ENCODE assay signal across 2 cellular contexts in the genomic region with DNA sequence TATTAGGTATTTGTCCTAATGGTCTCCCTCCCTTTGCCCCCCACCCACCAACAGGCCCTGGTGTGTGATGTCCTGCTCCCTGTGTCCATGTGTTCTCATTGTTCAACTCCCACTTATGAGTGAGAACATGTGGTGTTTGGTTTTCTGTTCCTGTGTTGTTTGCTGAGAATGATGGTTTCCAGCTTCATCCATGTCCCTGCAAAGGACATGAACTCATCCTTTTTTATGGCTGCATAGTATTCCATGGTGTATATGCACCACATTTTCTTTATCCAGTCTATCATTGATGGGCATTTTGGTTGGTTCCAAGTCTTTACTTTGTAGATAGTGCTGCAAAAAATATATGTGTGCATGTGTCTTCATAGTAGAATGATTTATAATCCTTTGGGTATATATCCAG.
A peak's percentile ranks its signal among the peaks of the same experiment; 100 is the strongest.
DNase-seq lines count a peak whose midpoint lies in the region; ATAC-seq, FAIRE-seq and TF ChIP-seq lines count a peak whose summit lies in the region.
"Not testable (repeated sequence)": the region's sequence is repeated elsewhere in the genome, so short reads cannot be mapped to it uniquely, and the experiment has no call there.

No MANE protein-coding gene starts in this region.

- H3K36me3 ChIP-seq in HEK293 (ENCODE audit: control insufficient read depth in 2 of 2, insufficient read depth in 1 of 2, low read length in 2 of 2); K562 (ENCODE audit: control insufficient read depth, insufficient read depth, low read length): not testable (repeated sequence)

- BruUV-seq in K562 (replicated peaks; lab: Mats Ljungman, UMichigan): not testable (repeated sequence)

- not testable (repeated sequence) for H3K9me1 ChIP-seq in K562 (ENCODE audit: control insufficient read depth, insufficient read depth, low read length)

- not testable (repeated sequence) for TF ChIP-seq RAD21 in K562 (CRISPR knock-in tag; conservative IDR thresholded peaks at IDR 0.05 in 1 of 2, IDR thresholded peaks at IDR 0.05 in 1 of 2)

- CTCF ChIA-PET in HEK293 (lab: Yijun Ruan, JAX): interaction anchor here (0.7 kb wide), 1 partner anchor 9 kb away, joined by 3 read pairs; no protein-coding TSS in a partner anchor
- CTCF ChIA-PET in K562 (lab: Yijun Ruan, JAX; ENCODE audit: low intra/inter-chr PET ratio): not testable (repeated sequence)

- POLR2A ChIA-PET in HEK293 (lab: Yijun Ruan, JAX); K562 (lab: Yijun Ruan, JAX): not testable (repeated sequence)

- not testable (repeated sequence) for H3K4me2 ChIP-seq in K562 (ENCODE audit: insufficient read depth, low read length)

- ATAC-seq in K562: not testable (repeated sequence)

- H2AFZ ChIP-seq in K562 (ENCODE audit: low read depth, low read length): not testable (repeated sequence)

- FAIRE-seq in K562 (lab: Jason Lieb, UNC): not testable (repeated sequence)

- not testable (repeated sequence) for H3K9me3 ChIP-seq in HEK293 (ENCODE audit: control insufficient read depth, insufficient read depth, low read depth, low read length); K562 (replicated peaks; ENCODE audit: control insufficient read depth, insufficient read depth, low read depth, low read length)

- DNase-seq in K562 (ENCODE audit: extremely low read depth in 1 of 4, low spot score in 3 of 4): not testable (repeated sequence)

- not testable (repeated sequence) for H3K27ac ChIP-seq in HEK293 (ENCODE audit: extremely low read depth, low read depth, low read length); K562 (ENCODE audit: extremely low read depth, low read depth, low read length)

- not testable (repeated sequence) for H3K9ac ChIP-seq in K562 (ENCODE audit: insufficient read depth in 1 of 2, low read depth in 2 of 2, low read length in 2 of 2)

- H3K27me3 ChIP-seq in K562 (ENCODE audit: control insufficient read depth in 2 of 2, insufficient read depth in 2 of 2, low read length in 2 of 2): not testable (repeated sequence)

- not testable (repeated sequence) for TF ChIP-seq EP300 in K562 (IDR thresholded peaks at IDR 0.05; ENCODE audit: low read length)

- H4K20me1 ChIP-seq in K562 (replicated peaks; ENCODE audit: control insufficient read depth, insufficient read depth, low read length): not testable (repeated sequence)

- not testable (repeated sequence) for H3K79me2 ChIP-seq in K562 (ENCODE audit: control insufficient read depth, insufficient read depth, low read length)

- not testable (repeated sequence) for TF ChIP-seq CTCF in HEK293 (tag by site-specific recombination; IDR thresholded peaks at IDR 0.05); K562 (IDR thresholded peaks at IDR 0.05 in 2 of 3, conservative IDR thresholded peaks at IDR 0.05 in 1 of 3; ENCODE audit: insufficient read depth in 2 of 3, low read depth in 1 of 3, low read length in 3 of 3)

- not testable (repeated sequence) for H3K4me3 ChIP-seq in HEK293 (ENCODE audit: low read depth, low read length); K562

- in situ Hi-C loops in K562 (cut with MboI): not testable (repeated sequence)

- intact Hi-C loops in K562 (cut with micrococcal nuclease): not testable (repeated sequence)

- not testable (repeated sequence) for TF ChIP-seq POLR2A in K562 (conservative IDR thresholded peaks at IDR 0.05)

- H3K4me1 ChIP-seq in HEK293 (ENCODE audit: control insufficient read depth, insufficient read depth, low read length); K562 (replicated peaks in 1 of 2; ENCODE audit: control insufficient read depth in 2 of 2, insufficient read depth in 2 of 2, low read length in 2 of 2): not testable (repeated sequence)

TF ChIP-seq in HEK293, 187 proteins besides CTCF, POLR2A, EP300 and RAD21:
- TF ChIP-seq ZNF146 (tag by site-specific recombination; IDR thresholded peaks at IDR 0.05): peak; percentile 100
- TF ChIP-seq, protein P1, sequence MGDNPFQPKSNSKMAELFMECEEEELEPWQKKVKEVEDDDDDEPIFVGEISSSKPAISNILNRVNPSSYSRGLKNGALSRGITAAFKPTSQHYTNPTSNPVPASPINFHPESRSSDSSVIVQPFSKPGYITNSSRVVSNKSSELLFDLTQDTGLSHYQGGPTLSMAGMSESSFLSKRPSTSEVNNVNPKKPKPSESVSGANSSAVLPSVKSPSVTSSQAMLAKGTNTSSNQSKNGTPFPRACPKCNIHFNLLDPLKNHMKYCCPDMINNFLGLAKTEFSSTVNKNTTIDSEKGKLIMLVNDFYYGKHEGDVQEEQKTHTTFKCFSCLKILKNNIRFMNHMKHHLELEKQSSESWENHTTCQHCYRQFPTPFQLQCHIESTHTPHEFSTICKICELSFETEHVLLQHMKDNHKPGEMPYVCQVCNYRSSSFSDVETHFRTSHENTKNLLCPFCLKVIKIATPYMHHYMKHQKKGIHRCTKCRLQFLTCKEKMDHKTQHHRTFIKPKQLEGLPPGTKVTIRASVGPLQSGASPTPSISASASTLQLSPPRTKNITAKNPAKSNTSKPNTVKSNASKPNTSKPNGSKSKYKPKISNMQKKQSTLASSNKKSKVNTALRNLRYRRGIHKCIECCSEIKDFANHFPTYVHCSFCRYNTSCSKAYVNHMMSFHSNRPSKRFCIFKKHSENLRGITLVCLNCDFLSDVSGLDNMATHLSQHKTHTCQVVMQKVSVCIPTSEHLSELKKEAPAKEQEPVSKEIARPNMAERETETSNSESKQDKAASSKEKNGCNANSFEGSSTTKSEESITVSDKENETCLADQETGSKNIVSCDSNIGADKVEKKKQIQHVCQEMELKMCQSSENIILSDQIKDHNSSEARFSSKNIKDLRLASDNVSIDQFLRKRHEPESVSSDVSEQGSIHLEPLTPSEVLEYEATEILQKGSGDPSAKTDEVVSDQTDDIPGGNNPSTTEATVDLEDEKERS (tag by site-specific recombination; IDR thresholded peaks at IDR 0.05): peak; percentile 93
- TF ChIP-seq, protein P2, sequence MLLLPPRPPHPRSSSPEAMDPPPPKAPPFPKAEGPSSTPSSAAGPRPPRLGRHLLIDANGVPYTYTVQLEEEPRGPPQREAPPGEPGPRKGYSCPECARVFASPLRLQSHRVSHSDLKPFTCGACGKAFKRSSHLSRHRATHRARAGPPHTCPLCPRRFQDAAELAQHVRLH (tag by site-specific recombination; IDR thresholded peaks at IDR 0.05): peak; percentile 83

TF ChIP-seq in K562, 482 proteins besides CTCF, POLR2A, EP300 and RAD21:
- peak; percentile 20 for TF ChIP-seq ZNF146 (CRISPR knock-in tag; IDR thresholded peaks at IDR 0.05; ENCODE audit: unreplicated experiment)
TF ChIP-seq in K562: peak in this region for 1; not testable (repeated sequence) for 481.
